8 cellular contexts compared by ENCODE assay signal in the genomic region with DNA sequence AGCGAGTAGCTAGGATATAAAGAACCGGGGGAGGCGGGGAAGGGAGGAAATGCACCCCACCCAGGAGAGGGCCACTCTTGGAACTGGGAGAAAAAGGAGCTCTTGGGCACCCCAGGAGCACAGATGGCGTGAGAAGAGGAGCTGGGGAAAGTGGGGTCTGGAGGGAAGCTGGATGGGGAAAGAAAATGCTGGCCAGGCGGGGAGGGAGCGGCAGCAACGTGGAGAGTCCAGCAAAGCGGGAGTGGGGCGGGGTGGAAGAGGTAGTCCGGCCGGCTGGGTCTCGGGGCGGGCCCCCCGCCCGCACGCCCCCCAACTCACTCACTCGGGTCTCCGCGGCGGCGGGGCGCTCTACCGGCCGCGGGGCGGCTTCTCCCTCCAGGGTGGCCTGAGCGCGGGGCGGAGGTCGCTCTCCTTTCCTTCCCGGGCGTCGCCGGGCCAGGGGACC. TPM values are rescaled to one million over a fixed set of nuclear protein-coding genes. Genes with fewer than 3 reads are reported as not detected.
DNase-seq lines count a peak whose midpoint lies in the region; ATAC-seq and TF ChIP-seq lines count a peak whose summit lies in the region.

No MANE protein-coding gene starts in this region.

- H3K27me3 Mint-ChIP-seq in WTC11 (ENCODE audit: low read depth) = no peaks in the 10 kb centered on the region

- peaks cover 6% of the 10 kb centered on the region for H3K4me1 ChIP-seq in ovary (ENCODE audit: insufficient read depth)

- H3K27me3 ChIP-seq in ovary = no peaks in the 10 kb centered on the region

- peak overlapping the region; percentile 82 to 98 for H3K27ac ChIP-seq in ovary

- 0 to 1% (median 1%) methylated on average over 25 to 34 of the region's 34 CpGs for WGBS in ovary, 3 donors

- DNase-seq in activated CD4-positive, alpha-beta T cell treated with anti-CD3 and anti-CD28 coated beads for 48 hours = peak; percentile 25
- DNase-seq in activated CD4-positive, alpha-beta T cell treated with anti-CD3 and anti-CD28 coated beads for 1 hour = no peak
- DNase-seq in WTC11 (ENCODE audit: low spot score) (peak; percentile 36), foreskin fibroblast (peak in 1 of 2 donors; percentile 35), ovary (peak; percentile 39 to 67 (median 60)), AML-193 (lab: John Stamatoyannopoulos, UW) (no peak)
- no peak for DNase-seq in activated effector memory CD4-positive, alpha-beta T cell treated with Interleukin-2 at 50 U/mL for 16 hours

- peaks cover 31% of the 10 kb centered on the region for H3K36me3 Mint-ChIP-seq in WTC11

- TF ChIP-seq EP300 in ovary (IDR thresholded peaks at IDR 0.05) = no peak

- TF ChIP-seq POLR2A in ovary (IDR thresholded peaks at IDR 0.05) = no peak

- POLR2A ChIA-PET in WTC11 (lab: Charles Lee) = interaction anchor here (0.5 to 3.0 kb wide), 20 partner anchors 9 to 468 kb away, joined by 3 to 44 read pairs (median 5); a partner anchor contains a TSS

- H3K4me3 ChIP-seq in foreskin fibroblast (ENCODE audit: low read depth in 1 of 2, low read length in 2 of 2) (peak overlapping the region; percentile 99), ovary (peak overlapping the region; percentile 94)

- peak overlapping the region; percentile 99 for H3K27ac Mint-ChIP-seq in WTC11

- H3K9me3 ChIP-seq in ovary = no peaks in the 10 kb centered on the region

- peaks cover 24% of the 10 kb centered on the region for H3K4me1 Mint-ChIP-seq in WTC11

- H3K9me3 Mint-ChIP-seq in WTC11 = no peaks in the 10 kb centered on the region

- ATAC-seq in WTC11 (no peak), GM21390 (IDR thresholded peaks at IDR 0.05; ENCODE audit: unreplicated experiment) (no peak)

- intact Hi-C loops in ovary (cut with DNase I) = no loop called here

- H3K4me3 Mint-ChIP-seq in WTC11 = peak overlapping the region; percentile 96

- no peaks in the 10 kb centered on the region for H3K36me3 ChIP-seq in ovary

- TF ChIP-seq CTCF in WTC11 (IDR thresholded peaks at IDR 0.05) (no peak), foreskin fibroblast (IDR thresholded peaks at IDR 0.05; ENCODE audit: low read depth, low read length) (no peak), ovary (IDR thresholded peaks at IDR 0.05) (no peak)

- CTCF ChIA-PET in WTC11 (lab: Charles Lee) = interaction anchor here (0.5 to 2.7 kb wide), 7 partner anchors 22 to 252 kb away, joined by 3 to 20 read pairs (median 3); a partner anchor contains a TSS

TF ChIP-seq in WTC11, 78 proteins besides CTCF, POLR2A, EP300 and RAD21:
- TF ChIP-seq GTF2I (CRISPR knock-in tag; conservative IDR thresholded peaks at IDR 0.05) (no peak), SOX15 (CRISPR knock-in tag; IDR thresholded peaks at IDR 0.05) (no peak), RELA (CRISPR knock-in tag; IDR thresholded peaks at IDR 0.05; ENCODE audit: borderline replicate concordance) (no peak), TEAD1 (CRISPR knock-in tag; IDR thresholded peaks at IDR 0.05) (0 out of 2 replicates have a peak, but pooled peaks have one; percentile 35), NR3C1 (CRISPR knock-in tag; conservative IDR thresholded peaks at IDR 0.05; ENCODE audit: low read depth) (no peak), IRF2 (CRISPR knock-in tag; IDR thresholded peaks at IDR 0.05; ENCODE audit: borderline replicate concordance, low read depth) (0 out of 2 replicates have a peak, but pooled peaks have one; percentile 6), KAT7 (CRISPR knock-in tag; IDR thresholded peaks at IDR 0.05; ENCODE audit: borderline replicate concordance) (no peak), ATF1 (CRISPR knock-in tag; IDR thresholded peaks at IDR 0.05) (no peak), ETV6 (CRISPR knock-in tag; IDR thresholded peaks at IDR 0.05) (no peak), OVOL2 (CRISPR knock-in tag; IDR thresholded peaks at IDR 0.05; ENCODE audit: borderline replicate concordance) (no peak), JUN (CRISPR knock-in tag; IDR thresholded peaks at IDR 0.05) (no peak)
- TF ChIP-seq, protein P1, sequence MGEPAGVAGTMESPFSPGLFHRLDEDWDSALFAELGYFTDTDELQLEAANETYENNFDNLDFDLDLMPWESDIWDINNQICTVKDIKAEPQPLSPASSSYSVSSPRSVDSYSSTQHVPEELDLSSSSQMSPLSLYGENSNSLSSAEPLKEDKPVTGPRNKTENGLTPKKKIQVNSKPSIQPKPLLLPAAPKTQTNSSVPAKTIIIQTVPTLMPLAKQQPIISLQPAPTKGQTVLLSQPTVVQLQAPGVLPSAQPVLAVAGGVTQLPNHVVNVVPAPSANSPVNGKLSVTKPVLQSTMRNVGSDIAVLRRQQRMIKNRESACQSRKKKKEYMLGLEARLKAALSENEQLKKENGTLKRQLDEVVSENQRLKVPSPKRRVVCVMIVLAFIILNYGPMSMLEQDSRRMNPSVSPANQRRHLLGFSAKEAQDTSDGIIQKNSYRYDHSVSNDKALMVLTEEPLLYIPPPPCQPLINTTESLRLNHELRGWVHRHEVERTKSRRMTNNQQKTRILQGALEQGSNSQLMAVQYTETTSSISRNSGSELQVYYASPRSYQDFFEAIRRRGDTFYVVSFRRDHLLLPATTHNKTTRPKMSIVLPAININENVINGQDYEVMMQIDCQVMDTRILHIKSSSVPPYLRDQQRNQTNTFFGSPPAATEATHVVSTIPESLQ (CRISPR knock-in tag; IDR thresholded peaks at IDR 0.05) = no peak
- TF ChIP-seq, protein P2, sequence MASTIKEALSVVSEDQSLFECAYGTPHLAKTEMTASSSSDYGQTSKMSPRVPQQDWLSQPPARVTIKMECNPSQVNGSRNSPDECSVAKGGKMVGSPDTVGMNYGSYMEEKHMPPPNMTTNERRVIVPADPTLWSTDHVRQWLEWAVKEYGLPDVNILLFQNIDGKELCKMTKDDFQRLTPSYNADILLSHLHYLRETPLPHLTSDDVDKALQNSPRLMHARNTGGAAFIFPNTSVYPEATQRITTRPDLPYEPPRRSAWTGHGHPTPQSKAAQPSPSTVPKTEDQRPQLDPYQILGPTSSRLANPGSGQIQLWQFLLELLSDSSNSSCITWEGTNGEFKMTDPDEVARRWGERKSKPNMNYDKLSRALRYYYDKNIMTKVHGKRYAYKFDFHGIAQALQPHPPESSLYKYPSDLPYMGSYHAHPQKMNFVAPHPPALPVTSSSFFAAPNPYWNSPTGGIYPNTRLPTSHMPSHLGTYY (CRISPR knock-in tag; IDR thresholded peaks at IDR 0.05) = no peak
- TF ChIP-seq, protein P3, sequence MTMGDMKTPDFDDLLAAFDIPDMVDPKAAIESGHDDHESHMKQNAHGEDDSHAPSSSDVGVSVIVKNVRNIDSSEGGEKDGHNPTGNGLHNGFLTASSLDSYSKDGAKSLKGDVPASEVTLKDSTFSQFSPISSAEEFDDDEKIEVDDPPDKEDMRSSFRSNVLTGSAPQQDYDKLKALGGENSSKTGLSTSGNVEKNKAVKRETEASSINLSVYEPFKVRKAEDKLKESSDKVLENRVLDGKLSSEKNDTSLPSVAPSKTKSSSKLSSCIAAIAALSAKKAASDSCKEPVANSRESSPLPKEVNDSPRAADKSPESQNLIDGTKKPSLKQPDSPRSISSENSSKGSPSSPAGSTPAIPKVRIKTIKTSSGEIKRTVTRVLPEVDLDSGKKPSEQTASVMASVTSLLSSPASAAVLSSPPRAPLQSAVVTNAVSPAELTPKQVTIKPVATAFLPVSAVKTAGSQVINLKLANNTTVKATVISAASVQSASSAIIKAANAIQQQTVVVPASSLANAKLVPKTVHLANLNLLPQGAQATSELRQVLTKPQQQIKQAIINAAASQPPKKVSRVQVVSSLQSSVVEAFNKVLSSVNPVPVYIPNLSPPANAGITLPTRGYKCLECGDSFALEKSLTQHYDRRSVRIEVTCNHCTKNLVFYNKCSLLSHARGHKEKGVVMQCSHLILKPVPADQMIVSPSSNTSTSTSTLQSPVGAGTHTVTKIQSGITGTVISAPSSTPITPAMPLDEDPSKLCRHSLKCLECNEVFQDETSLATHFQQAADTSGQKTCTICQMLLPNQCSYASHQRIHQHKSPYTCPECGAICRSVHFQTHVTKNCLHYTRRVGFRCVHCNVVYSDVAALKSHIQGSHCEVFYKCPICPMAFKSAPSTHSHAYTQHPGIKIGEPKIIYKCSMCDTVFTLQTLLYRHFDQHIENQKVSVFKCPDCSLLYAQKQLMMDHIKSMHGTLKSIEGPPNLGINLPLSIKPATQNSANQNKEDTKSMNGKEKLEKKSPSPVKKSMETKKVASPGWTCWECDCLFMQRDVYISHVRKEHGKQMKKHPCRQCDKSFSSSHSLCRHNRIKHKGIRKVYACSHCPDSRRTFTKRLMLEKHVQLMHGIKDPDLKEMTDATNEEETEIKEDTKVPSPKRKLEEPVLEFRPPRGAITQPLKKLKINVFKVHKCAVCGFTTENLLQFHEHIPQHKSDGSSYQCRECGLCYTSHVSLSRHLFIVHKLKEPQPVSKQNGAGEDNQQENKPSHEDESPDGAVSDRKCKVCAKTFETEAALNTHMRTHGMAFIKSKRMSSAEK (CRISPR knock-in tag; IDR thresholded peaks at IDR 0.05; ENCODE audit: borderline replicate concordance) = no peak

RNA-seq across cellular contexts. Expression of a gene that starts 0.5 kb away (rescaled TPM):
- total RNA-seq in WTC11 (2021) = 46.6 to 52.2 TPM (median 49.4 TPM) in 3 replicates
- total RNA-seq in ovary = 100 to 1,000 TPM in 1 of 7 donors, 10 to 100 TPM in 6; 24.0 to 110 (median 83.9) TPM
- polyA plus RNA-seq in ovary = 10 to 100 TPM; 22.8 to 40.3 TPM

RNA-seq across cellular contexts. Expression of a gene that starts 22.4 kb away (rescaled TPM):
- total RNA-seq in WTC11 (2021) = 93.1 to 99.6 TPM (median 97.9 TPM) in 3 replicates
- 10 to 100 TPM; 27.3 to 44.2 (median 32.0) TPM for total RNA-seq in ovary
- 10 to 100 TPM; 36.8 to 55.3 TPM for polyA plus RNA-seq in ovary

RNA-seq across cellular contexts. Expression of a gene that starts 22.8 kb away (rescaled TPM):
- total RNA-seq in WTC11 (2021) = 98.3 to 104 TPM (median 99.3 TPM) in 3 replicates
- 10 to 100 TPM; 20.6 to 58.3 (median 50.7) TPM for total RNA-seq in ovary
- 10 to 100 TPM; 32.3 to 99.1 TPM for polyA plus RNA-seq in ovary

Comparison
In these comparisons a context has a peak if more than half of its experiments do, and no peak if none do; other contexts are left out.
1. DNase-seq: peak in activated CD4-positive, alpha-beta T cell treated with anti-CD3 and anti-CD28 coated beads for 48 hours (single experiment), WTC11 (single experiment) and ovary (5 of 5); none in activated CD4-positive, alpha-beta T cell treated with anti-CD3 and anti-CD28 coated beads for 1 hour (single experiment), activated effector memory CD4-positive, alpha-beta T cell treated with Interleukin-2 at 50 U/mL for 16 hours (single experiment) and AML-193 (0 of 2).